Comparison of ENCODE assay signal across 9 cellular contexts in the genomic region with DNA sequence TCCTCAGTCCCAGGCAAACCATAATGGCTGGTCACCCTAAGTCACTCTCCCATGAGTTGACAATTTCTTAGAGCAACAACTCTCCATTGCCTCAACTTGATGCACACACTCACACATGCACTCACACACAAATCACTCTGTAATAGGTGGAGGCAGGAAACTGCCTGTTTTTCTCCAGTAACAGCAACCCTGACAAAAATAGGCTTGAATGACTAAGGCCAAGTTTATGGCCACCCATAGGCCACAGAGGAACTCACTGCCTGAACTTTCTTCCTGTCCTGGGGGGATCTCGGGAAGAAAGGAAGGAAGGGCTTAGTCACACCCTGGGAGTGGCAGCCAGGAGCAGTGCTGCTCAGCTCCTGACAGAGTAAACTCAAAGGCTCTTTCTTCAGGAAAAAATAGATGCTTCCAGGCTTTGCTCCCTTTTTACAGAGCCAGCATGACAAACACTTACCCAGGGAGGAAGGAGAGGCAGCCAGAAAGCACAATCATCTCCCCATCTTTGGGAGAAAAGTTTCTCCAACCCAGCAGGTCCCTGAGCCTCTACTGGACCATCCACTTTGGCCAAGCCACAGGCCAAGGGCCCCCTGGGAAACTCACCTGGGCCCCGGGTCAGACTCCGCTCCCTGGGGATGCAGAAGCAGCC. TPM values are rescaled to one million over a fixed set of nuclear protein-coding genes. Genes with fewer than 3 reads are reported as not detected.
DNase-seq lines count a peak whose midpoint lies in the region; ATAC-seq and TF ChIP-seq lines count a peak whose summit lies in the region.
"Had no signal": no experiment of that assay in that cellular context is flagged by ENCODE, and none has a peak within 500 bp of the region (broad histone marks: within the 10 kb centered on the region; RNA-seq: fewer than 3 reads in every experiment).

No MANE protein-coding gene starts in this region.

- CTCF ChIA-PET in HEK293T (lab: Yijun Ruan, JAX): no interaction called here

- H3K27ac Mint-ChIP-seq in activated T-helper 17 cell treated with anti-CD3 and anti-CD28 coated beads, Interleukin-2, amount 50 U/mL, for 72 hours: no peak overlapping the region

- no peaks in the 10 kb centered on the region for H3K36me3 Mint-ChIP-seq in activated T-helper 17 cell treated with anti-CD3 and anti-CD28 coated beads, Interleukin-2, amount 50 U/mL, for 72 hours (ENCODE audit: low read depth)

- POLR2A ChIA-PET in HEK293T (lab: Yijun Ruan, JAX): no interaction called here

- ATAC-seq in SK-N-SH treated with all-trans-retinoic acid at 6 μM for 48 hours (peak; percentile 84), HG03354 (IDR thresholded peaks at IDR 0.05; ENCODE audit: poor library complexity, severe bottlenecking, unreplicated experiment) (no peak)
- no peak for ATAC-seq in activated T-helper 17 cell treated with anti-CD3 and anti-CD28 coated beads, Interleukin-2, amount 50 U/mL, for 72 hours (replicated peaks)
- ATAC-seq: GM12878 had no signal

- no peak overlapping the region for H3K4me3 Mint-ChIP-seq in activated T-helper 17 cell treated with anti-CD3 and anti-CD28 coated beads, Interleukin-2, amount 50 U/mL, for 72 hours

- peaks cover 6% of the 10 kb centered on the region for H3K9me3 Mint-ChIP-seq in activated T-helper 17 cell treated with anti-CD3 and anti-CD28 coated beads, Interleukin-2, amount 50 U/mL, for 72 hours

- no peaks in the 10 kb centered on the region for H3K4me1 Mint-ChIP-seq in activated T-helper 17 cell treated with anti-CD3 and anti-CD28 coated beads, Interleukin-2, amount 50 U/mL, for 72 hours

- DNase-seq in ELR (ENCODE audit: low read depth): peak; percentile 98
- DNase-seq in globus pallidus (ENCODE audit: low spot score): peak; percentile 58
- peak; percentile 97 for DNase-seq in renal cortical epithelial cell (ENCODE audit: low read depth)
- no peak for DNase-seq in activated CD4-positive, alpha-beta T cell treated with anti-CD3 and anti-CD28 coated beads, Interleukin-2, amount 50 U/mL, for 48 hours
- DNase-seq in HEK293T (ENCODE audit: extremely low spot score): no peak

- H3K27me3 Mint-ChIP-seq in activated T-helper 17 cell treated with anti-CD3 and anti-CD28 coated beads, Interleukin-2, amount 50 U/mL, for 72 hours: peaks cover 20% of the 10 kb centered on the region

TF ChIP-seq in SK-N-SH treated with all-trans-retinoic acid at 6 μM for 48 hours, 23 proteins besides CTCF, POLR2A, EP300 and RAD21 (continues in another document):
- no peak for TF ChIP-seq ARNTL (CRISPR knock-in tag; IDR thresholded peaks at IDR 0.05; ENCODE audit: borderline replicate concordance, low read depth)
- TF ChIP-seq ESRRG (CRISPR knock-in tag; IDR thresholded peaks at IDR 0.05): no peak
- no peak for TF ChIP-seq BACH2 (CRISPR knock-in tag; IDR thresholded peaks at IDR 0.05; ENCODE audit: borderline replicate concordance)
- no peak for TF ChIP-seq GLIS3 (CRISPR knock-in tag; IDR thresholded peaks at IDR 0.05)
- TF ChIP-seq, protein P1, sequence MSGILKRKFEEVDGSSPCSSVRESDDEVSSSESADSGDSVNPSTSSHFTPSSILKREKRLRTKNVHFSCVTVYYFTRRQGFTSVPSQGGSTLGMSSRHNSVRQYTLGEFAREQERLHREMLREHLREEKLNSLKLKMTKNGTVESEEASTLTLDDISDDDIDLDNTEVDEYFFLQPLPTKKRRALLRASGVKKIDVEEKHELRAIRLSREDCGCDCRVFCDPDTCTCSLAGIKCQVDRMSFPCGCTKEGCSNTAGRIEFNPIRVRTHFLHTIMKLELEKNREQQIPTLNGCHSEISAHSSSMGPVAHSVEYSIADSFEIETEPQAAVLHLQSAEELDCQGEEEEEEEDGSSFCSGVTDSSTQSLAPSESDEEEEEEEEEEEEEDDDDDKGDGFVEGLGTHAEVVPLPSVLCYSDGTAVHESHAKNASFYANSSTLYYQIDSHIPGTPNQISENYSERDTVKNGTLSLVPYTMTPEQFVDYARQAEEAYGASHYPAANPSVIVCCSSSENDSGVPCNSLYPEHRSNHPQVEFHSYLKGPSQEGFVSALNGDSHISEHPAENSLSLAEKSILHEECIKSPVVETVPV (CRISPR knock-in tag; IDR thresholded peaks at IDR 0.05): no peak
- TF ChIP-seq ZNF8 (CRISPR knock-in tag; IDR thresholded peaks at IDR 0.05): no peak
- TF ChIP-seq, protein P2, sequence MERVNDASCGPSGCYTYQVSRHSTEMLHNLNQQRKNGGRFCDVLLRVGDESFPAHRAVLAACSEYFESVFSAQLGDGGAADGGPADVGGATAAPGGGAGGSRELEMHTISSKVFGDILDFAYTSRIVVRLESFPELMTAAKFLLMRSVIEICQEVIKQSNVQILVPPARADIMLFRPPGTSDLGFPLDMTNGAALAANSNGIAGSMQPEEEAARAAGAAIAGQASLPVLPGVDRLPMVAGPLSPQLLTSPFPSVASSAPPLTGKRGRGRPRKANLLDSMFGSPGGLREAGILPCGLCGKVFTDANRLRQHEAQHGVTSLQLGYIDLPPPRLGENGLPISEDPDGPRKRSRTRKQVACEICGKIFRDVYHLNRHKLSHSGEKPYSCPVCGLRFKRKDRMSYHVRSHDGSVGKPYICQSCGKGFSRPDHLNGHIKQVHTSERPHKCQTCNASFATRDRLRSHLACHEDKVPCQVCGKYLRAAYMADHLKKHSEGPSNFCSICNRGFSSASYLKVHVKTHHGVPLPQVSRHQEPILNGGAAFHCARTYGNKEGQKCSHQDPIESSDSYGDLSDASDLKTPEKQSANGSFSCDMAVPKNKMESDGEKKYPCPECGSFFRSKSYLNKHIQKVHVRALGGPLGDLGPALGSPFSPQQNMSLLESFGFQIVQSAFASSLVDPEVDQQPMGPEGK (CRISPR knock-in tag; IDR thresholded peaks at IDR 0.05; ENCODE audit: borderline replicate concordance): no peak
- TF ChIP-seq RARB (CRISPR knock-in tag; IDR thresholded peaks at IDR 0.05): no peak
- TF ChIP-seq PPARA (CRISPR knock-in tag; IDR thresholded peaks at IDR 0.05; ENCODE audit: borderline replicate concordance): no peak
- TF ChIP-seq ISL1 (CRISPR knock-in tag; IDR thresholded peaks at IDR 0.05): no peak
- no peak for TF ChIP-seq ZFP30 (CRISPR knock-in tag; IDR thresholded peaks at IDR 0.05)
- no peak for TF ChIP-seq ZC3H10 (CRISPR knock-in tag; IDR thresholded peaks at IDR 0.05)

TF ChIP-seq in HEK293T, 16 proteins besides CTCF, POLR2A, EP300 and RAD21:
- TF ChIP-seq ZNF384 (IDR thresholded peaks at IDR 0.05): no peak
- TF ChIP-seq L3MBTL2 (conservative IDR thresholded peaks at IDR 0.05): no peak
- TF ChIP-seq, protein P3, sequence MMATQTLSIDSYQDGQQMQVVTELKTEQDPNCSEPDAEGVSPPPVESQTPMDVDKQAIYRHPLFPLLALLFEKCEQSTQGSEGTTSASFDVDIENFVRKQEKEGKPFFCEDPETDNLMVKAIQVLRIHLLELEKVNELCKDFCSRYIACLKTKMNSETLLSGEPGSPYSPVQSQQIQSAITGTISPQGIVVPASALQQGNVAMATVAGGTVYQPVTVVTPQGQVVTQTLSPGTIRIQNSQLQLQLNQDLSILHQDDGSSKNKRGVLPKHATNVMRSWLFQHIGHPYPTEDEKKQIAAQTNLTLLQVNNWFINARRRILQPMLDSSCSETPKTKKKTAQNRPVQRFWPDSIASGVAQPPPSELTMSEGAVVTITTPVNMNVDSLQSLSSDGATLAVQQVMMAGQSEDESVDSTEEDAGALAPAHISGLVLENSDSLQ (IDR thresholded peaks at IDR 0.05): no peak
- no peak for TF ChIP-seq FOXM1 (IDR thresholded peaks at IDR 0.05; ENCODE audit: borderline replicate concordance)
- no peak for TF ChIP-seq LEF1 (IDR thresholded peaks at IDR 0.05; ENCODE audit: borderline replicate concordance)
- TF ChIP-seq SP1 (IDR thresholded peaks at IDR 0.05): no peak
- no peak for TF ChIP-seq FOXK2 (IDR thresholded peaks at IDR 0.05)
- no peak for TF ChIP-seq NFRKB (IDR thresholded peaks at IDR 0.05)
- TF ChIP-seq FOXA1 (IDR thresholded peaks at IDR 0.05): no peak
- TF ChIP-seq SUZ12 (IDR thresholded peaks at IDR 0.05): no peak
- no peak for TF ChIP-seq ARNT (IDR thresholded peaks at IDR 0.05)
- no peak for TF ChIP-seq HDGF (IDR thresholded peaks at IDR 0.05; ENCODE audit: borderline replicate concordance)
- no peak for TF ChIP-seq CTBP1 (IDR thresholded peaks at IDR 0.05; ENCODE audit: borderline replicate concordance)
- no peak for TF ChIP-seq ELF4 (IDR thresholded peaks at IDR 0.05)
- no peak for TF ChIP-seq TARDBP (IDR thresholded peaks at IDR 0.05)

RNA-seq across cellular contexts. Expression of gene SH3TC2, which starts 0.4 kb away (rescaled TPM):
- 6.4 and 13.9 TPM in 2 replicates for total RNA-seq in renal cortical epithelial cell
- total RNA-seq in activated T-helper 17 cell treated with anti-CD3 and anti-CD28 coated beads, Interleukin-2, amount 50 U/mL, for 72 hours: not detected
- total RNA-seq: GM12878 had no signal

Comparison
In these comparisons a context has a peak if more than half of its experiments do, and no peak if none do; other contexts are left out.
1. DNase-seq: peak in ELR (single experiment), globus pallidus (single experiment) and renal cortical epithelial cell (single experiment); none in activated CD4-positive, alpha-beta T cell treated with anti-CD3 and anti-CD28 coated beads, Interleukin-2, amount 50 U/mL, for 48 hours (0 of 2) and HEK293T (single experiment).